8 cellular contexts compared by ENCODE assay signal in the genomic region with DNA sequence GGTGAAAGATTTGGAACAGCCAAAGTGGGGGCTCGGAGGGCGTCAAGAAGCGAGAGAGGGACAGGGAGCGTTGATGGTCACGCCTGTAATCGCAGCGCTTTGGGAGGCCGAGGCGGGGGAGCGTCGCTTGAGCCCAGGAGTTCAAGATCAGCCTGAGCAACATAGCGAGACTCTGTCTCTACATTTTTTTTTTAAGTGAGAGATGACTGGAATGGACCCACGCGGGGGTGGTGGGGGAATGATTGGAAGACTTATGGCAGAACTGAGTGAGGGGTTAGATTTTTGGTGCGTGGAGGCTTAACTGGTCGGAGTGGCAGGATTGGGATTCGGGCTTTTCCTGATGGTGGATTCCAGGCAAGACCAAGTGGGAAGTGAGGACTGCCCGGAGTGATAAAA. TPM values are rescaled to one million over a fixed set of nuclear protein-coding genes. Genes with fewer than 3 reads are reported as not detected.
DNase-seq lines count a peak whose midpoint lies in the region; ATAC-seq, FAIRE-seq and TF ChIP-seq lines count a peak whose summit lies in the region.

No MANE protein-coding gene starts in this region.

- intact Hi-C loops in activated T-helper 1 cell treated with anti-CD3 and anti-CD28 coated beads, Interleukin-12 subunit alpha, Interleukin-12 subunit beta, Interleukin-2, Interleukin-4 antibody, amounts not matched to agents 30 ng/mL and 10 ng/mL and 1 ng/mL, durations not matched to agents 14 hours and 24 hours and 36 hours (cut with micrococcal nuclease), result no loop called here
- intact Hi-C loops in right cardiac atrium (cut with DNase I), result no loop called here

- H3K27me3 ChIP-seq in right cardiac atrium (ENCODE audit: control insufficient read depth, insufficient read depth) (no peaks in the 10 kb centered on the region), smooth muscle cell (ENCODE audit: low read depth) (no peaks in the 10 kb centered on the region)

- H3K9me3 ChIP-seq in right cardiac atrium (ENCODE audit: control insufficient read depth, low read length) (no peaks in the 10 kb centered on the region), smooth muscle cell (replicated peaks; ENCODE audit: low read depth) (no peaks in the 10 kb centered on the region)

- peak overlapping the region; percentile 97 for H3K9ac ChIP-seq in smooth muscle cell (ENCODE audit: low read depth)

- H3K4me1 ChIP-seq in right cardiac atrium (ENCODE audit: control insufficient read depth, insufficient read depth, low read length), result peaks cover 5% of the 10 kb centered on the region
- peaks cover 9% of the 10 kb centered on the region for H3K4me1 ChIP-seq in smooth muscle cell (ENCODE audit: low read depth)

- under 1% methylated on average over 18 of the region's 18 CpGs for WGBS in right cardiac atrium
- WGBS in smooth muscle cell (ENCODE audit: low lambda C conversion rate), result 2% methylated on average over 18 of the region's 18 CpGs

- DNase-seq in SKM-1 treated with dmso at 0.1 percent for 144 hours (lab: John Stamatoyannopoulos, UW; ENCODE audit: unreplicated experiment) (peak; percentile 44), SKM-1 (lab: John Stamatoyannopoulos, UW; ENCODE audit: unreplicated experiment) (no peak), right cardiac atrium (no peak), smooth muscle cell (lab: John Stamatoyannopoulos, UW; ENCODE audit: unreplicated experiment) (no peak), T-helper 9 cell (no peak), GM12892 (ENCODE audit: insufficient read length) (no peak)
- no peak for DNase-seq in activated T-helper 1 cell treated with anti-CD3 and anti-CD28 coated beads, Interleukin-12 subunit alpha, Interleukin-12 subunit beta, Interleukin-2, Interleukin-4 antibody, amounts not matched to agents 30 ng/mL and 10 ng/mL and 1 ng/mL, durations not matched to agents 14 hours and 24 hours and 36 hours (ENCODE audit: low spot score)

- peak overlapping the region; percentile 81 for H2AFZ ChIP-seq in smooth muscle cell (ENCODE audit: low read depth)

- H3K4me3 Mint-ChIP-seq in activated T-helper 1 cell treated with anti-CD3 and anti-CD28 coated beads, Interleukin-12 subunit alpha, Interleukin-12 subunit beta, Interleukin-2, Interleukin-4 antibody, amounts not matched to agents 30 ng/mL and 10 ng/mL and 1 ng/mL, durations not matched to agents 14 hours and 24 hours and 36 hours, result peak overlapping the region; percentile 100

- no peak for TF ChIP-seq CTCF in smooth muscle cell (IDR thresholded peaks at IDR 0.05; ENCODE audit: borderline replicate concordance, insufficient read depth, poor library complexity, severe bottlenecking)

- peak overlapping the region; percentile 95 for H3K27ac ChIP-seq in right cardiac atrium (ENCODE audit: low read length)
- H3K27ac ChIP-seq in smooth muscle cell (ENCODE audit: low read depth), result peak overlapping the region; percentile 95

- H3K36me3 Mint-ChIP-seq in activated T-helper 1 cell treated with anti-CD3 and anti-CD28 coated beads, Interleukin-12 subunit alpha, Interleukin-12 subunit beta, Interleukin-2, Interleukin-4 antibody, amounts not matched to agents 30 ng/mL and 10 ng/mL and 1 ng/mL, durations not matched to agents 14 hours and 24 hours and 36 hours (ENCODE audit: low read depth), result peaks cover 28% of the 10 kb centered on the region

- ATAC-seq in right cardiac atrium (no peak), HG02642 (IDR thresholded peaks at IDR 0.05; ENCODE audit: poor library complexity, unreplicated experiment) (no peak)

- H4K20me1 ChIP-seq in smooth muscle cell (ENCODE audit: low read depth), result peaks cover 46% of the 10 kb centered on the region

- H3K27me3 Mint-ChIP-seq in activated T-helper 1 cell treated with anti-CD3 and anti-CD28 coated beads, Interleukin-12 subunit alpha, Interleukin-12 subunit beta, Interleukin-2, Interleukin-4 antibody, amounts not matched to agents 30 ng/mL and 10 ng/mL and 1 ng/mL, durations not matched to agents 14 hours and 24 hours and 36 hours (ENCODE audit: insufficient read depth), result peaks cover under 1% of the 10 kb centered on the region

- H3K79me2 ChIP-seq in smooth muscle cell (ENCODE audit: low read depth), result peaks cover 45% of the 10 kb centered on the region

- no peaks in the 10 kb centered on the region for H3F3A ChIP-seq in smooth muscle cell (ENCODE audit: low read depth)

- H3K4me2 ChIP-seq in smooth muscle cell, result peak overlapping the region; percentile 92

- H3K9me3 Mint-ChIP-seq in activated T-helper 1 cell treated with anti-CD3 and anti-CD28 coated beads, Interleukin-12 subunit alpha, Interleukin-12 subunit beta, Interleukin-2, Interleukin-4 antibody, amounts not matched to agents 30 ng/mL and 10 ng/mL and 1 ng/mL, durations not matched to agents 14 hours and 24 hours and 36 hours, result no peaks in the 10 kb centered on the region

- H3K4me3 ChIP-seq in right cardiac atrium (ENCODE audit: low read length) (peak overlapping the region; percentile 85), smooth muscle cell (peak overlapping the region; percentile 78)

- peak overlapping the region; percentile 99 for H3K27ac Mint-ChIP-seq in activated T-helper 1 cell treated with anti-CD3 and anti-CD28 coated beads, Interleukin-12 subunit alpha, Interleukin-12 subunit beta, Interleukin-2, Interleukin-4 antibody, amounts not matched to agents 30 ng/mL and 10 ng/mL and 1 ng/mL, durations not matched to agents 14 hours and 24 hours and 36 hours

- H3K4me1 Mint-ChIP-seq in activated T-helper 1 cell treated with anti-CD3 and anti-CD28 coated beads, Interleukin-12 subunit alpha, Interleukin-12 subunit beta, Interleukin-2, Interleukin-4 antibody, amounts not matched to agents 30 ng/mL and 10 ng/mL and 1 ng/mL, durations not matched to agents 14 hours and 24 hours and 36 hours (ENCODE audit: low read depth), result peaks cover 31% of the 10 kb centered on the region

- no peak for TF ChIP-seq POLR2A in GM12892 (IDR thresholded peaks at IDR 0.05; ENCODE audit: low read depth, low read length)

- H3K36me3 ChIP-seq in smooth muscle cell (ENCODE audit: low read depth), result no peaks in the 10 kb centered on the region

- no peak for FAIRE-seq in GM12892 (lab: Jason Lieb, UNC)

RNA-seq across cellular contexts. Expression of a gene that starts 0.7 kb away (rescaled TPM):
- 292 and 298 TPM in 2 replicates for total RNA-seq in activated T-helper 1 cell treated with anti-CD3 and anti-CD28 coated beads, Interleukin-12 subunit alpha, Interleukin-12 subunit beta, Interleukin-2, Interleukin-4 antibody, amounts not matched to agents 30 ng/mL and 10 ng/mL and 1 ng/mL, durations not matched to agents 14 hours and 24 hours and 36 hours
- total RNA-seq in right cardiac atrium, result 100 to 1,000 TPM; 223 to 311 (median 259) TPM
- 255 TPM for polyA plus RNA-seq in right cardiac atrium
- total RNA-seq in smooth muscle cell, result 279 and 377 TPM in 2 replicates
- polyA plus RNA-seq in smooth muscle cell, result 387 and 404 TPM in 2 replicates
- 151 TPM for polyA plus RNA-seq in GM12892 (2012; ENCODE audit: missing spikeins)

RNA-seq across cellular contexts. Expression of a gene that starts 12.7 kb away (rescaled TPM):
- total RNA-seq in activated T-helper 1 cell treated with anti-CD3 and anti-CD28 coated beads, Interleukin-12 subunit alpha, Interleukin-12 subunit beta, Interleukin-2, Interleukin-4 antibody, amounts not matched to agents 30 ng/mL and 10 ng/mL and 1 ng/mL, durations not matched to agents 14 hours and 24 hours and 36 hours, result 0.17 and 0.39 TPM in 2 replicates
- 1 to 10 TPM in 1 of 4 donors, under 1 TPM in 3; 0.09 to 1.3 (median 0.63) TPM for total RNA-seq in right cardiac atrium
- 0.11 TPM for polyA plus RNA-seq in right cardiac atrium
- total RNA-seq in smooth muscle cell, result 2.1 TPM in 1 of 2 replicates, not detected in the other
- polyA plus RNA-seq in smooth muscle cell, result 1.00 and 2.2 TPM in 2 replicates
- not detected for polyA plus RNA-seq in GM12892 (2012; ENCODE audit: missing spikeins)

RNA-seq across cellular contexts. Expression of a gene that starts 13.4 kb away (rescaled TPM):
- total RNA-seq in activated T-helper 1 cell treated with anti-CD3 and anti-CD28 coated beads, Interleukin-12 subunit alpha, Interleukin-12 subunit beta, Interleukin-2, Interleukin-4 antibody, amounts not matched to agents 30 ng/mL and 10 ng/mL and 1 ng/mL, durations not matched to agents 14 hours and 24 hours and 36 hours, result 2.2 and 2.6 TPM in 2 replicates
- total RNA-seq in right cardiac atrium (1 to 10 TPM in 1 of 4 donors, under 1 TPM in 3; 0.26 to 2.3 (median 0.63) TPM), smooth muscle cell (1.7 and 3.0 TPM in 2 replicates)
- polyA plus RNA-seq in right cardiac atrium (0.27 TPM), smooth muscle cell (1.8 and 2.8 TPM in 2 replicates)
- polyA plus RNA-seq in GM12892 (2012; ENCODE audit: missing spikeins), result 0.42 TPM

RNA-seq across cellular contexts. Expression of a gene that starts 27.8 kb away (rescaled TPM):
- 26.6 and 27.5 TPM in 2 replicates for total RNA-seq in activated T-helper 1 cell treated with anti-CD3 and anti-CD28 coated beads, Interleukin-12 subunit alpha, Interleukin-12 subunit beta, Interleukin-2, Interleukin-4 antibody, amounts not matched to agents 30 ng/mL and 10 ng/mL and 1 ng/mL, durations not matched to agents 14 hours and 24 hours and 36 hours
- total RNA-seq in right cardiac atrium (10 to 100 TPM; 10.4 to 16.7 (median 13.6) TPM), smooth muscle cell (7.5 and 8.5 TPM in 2 replicates)
- polyA plus RNA-seq in right cardiac atrium (10.3 TPM), smooth muscle cell (15.9 and 26.1 TPM in 2 replicates)
- polyA plus RNA-seq in GM12892 (2012; ENCODE audit: missing spikeins), result 13.8 TPM

RNA-seq across cellular contexts. Expression of a gene that starts 39.5 kb away (rescaled TPM):
- 3.0 and 4.8 TPM in 2 replicates for total RNA-seq in activated T-helper 1 cell treated with anti-CD3 and anti-CD28 coated beads, Interleukin-12 subunit alpha, Interleukin-12 subunit beta, Interleukin-2, Interleukin-4 antibody, amounts not matched to agents 30 ng/mL and 10 ng/mL and 1 ng/mL, durations not matched to agents 14 hours and 24 hours and 36 hours
- total RNA-seq in right cardiac atrium (1 to 10 TPM; 1.2 to 2.0 (median 1.6) TPM), smooth muscle cell (0.94 TPM in 1 of 2 replicates, not detected in the other)
- polyA plus RNA-seq in right cardiac atrium (1.4 TPM), smooth muscle cell (0.32 and 0.98 TPM in 2 replicates)
- 2.0 TPM for polyA plus RNA-seq in GM12892 (2012; ENCODE audit: missing spikeins)
